In genomic region chr1:64701071-64701470, GRCh38 we compare ENCODE assay signal across 31 cellular contexts.
"Had no signal": no experiment of that assay in that cellular context is flagged by ENCODE, and none has a peak within 500 bp of the region (broad histone marks: within the 10 kb centered on the region; RNA-seq: fewer than 3 reads in every experiment).

No MANE protein-coding gene starts in this region.

- H3K36me3 Mint-ChIP-seq: activated CD4-positive, alpha-beta memory T cell treated with anti-CD3 and anti-CD28 coated beads for 36 hours; mesothelial cell of epicardium had no signal

- H3K27ac Mint-ChIP-seq: activated CD4-positive, alpha-beta memory T cell treated with anti-CD3 and anti-CD28 coated beads for 36 hours; activated CD4-positive, alpha-beta T cell treated with anti-CD3 and anti-CD28 coated beads, Interleukin-2, amount 10 ng/mL, durations not matched to agents 24 days and 14 days; dendritic cell treated with granulocyte-macrophage colony-stimulating factor and Interleukin-4, amounts not matched to agents 40 ng/mL and 50 ng/mL, for 4 days; endodermal cell; mesothelial cell of epicardium; naive B cell; stimulated activated naive CD8-positive, alpha-beta T cell treated with anti-CD3 and anti-CD28 coated beads, Interleukin-15, Interleukin-2, amounts not matched to agents 100 ng/mL and 50 ng/mL, for 24 hours; T-helper 17 cell had no signal

- DNase-seq: activated CD4-positive, alpha-beta memory T cell treated with anti-CD3 and anti-CD28 coated beads for 36 hours; activated CD4-positive, alpha-beta T cell treated with anti-CD3 and anti-CD28 coated beads, Interleukin-2, amount 10 ng/mL, durations not matched to agents 24 days and 14 days; activated CD4-positive, CD25-positive, alpha-beta regulatory T cell treated with anti-CD3 and anti-CD28 coated beads, Interleukin-2, amount 50 U/mL, for 72 hours; activated CD8-positive, alpha-beta memory T cell treated with anti-CD3 and anti-CD28 coated beads, Interleukin-2, amount 50 U/mL, for 4 hours; activated gamma-delta T cell; activated naive CD4-positive, alpha-beta T cell treated with anti-CD3 and anti-CD28 coated beads, Interleukin-2, amount 50 U/mL, for 16 hours; activated T-cell treated with anti-CD3 and anti-CD28 coated beads, Interleukin-2, amount 50 U/mL, for 1 hour; amniotic stem cell; brain microvascular endothelial cell; endodermal cell; esophagus squamous epithelium; islet precursor cell; left cardiac atrium; left ventricle myocardium superior; naive B cell; nephron progenitor cell; retina; stimulated activated CD4-positive, alpha-beta T cell treated with anti-CD3 and anti-CD28 coated beads, Interleukin-12 subunit alpha, Interleukin-12 subunit beta, amount 100 ng/mL, for 4 hours; stimulated activated CD4-positive, alpha-beta T cell treated with anti-CD3 and anti-CD28 coated beads, Interleukin-4, amount 100 ng/mL, for 1 hour; T-helper 17 cell; T1000; trophoblast cell; uterus; WERI-Rb-1 had no signal

- H3K4me1 ChIP-seq: esophagus squamous epithelium, uterus had no signal

- H3K27me3 Mint-ChIP-seq: dendritic cell treated with granulocyte-macrophage colony-stimulating factor and Interleukin-4, amounts not matched to agents 40 ng/mL and 50 ng/mL, for 4 days had no signal

- H3K9me3 Mint-ChIP-seq: activated CD4-positive, alpha-beta T cell treated with anti-CD3 and anti-CD28 coated beads, Interleukin-2, amount 10 ng/mL, durations not matched to agents 24 days and 14 days; central memory CD8-positive, alpha-beta T cell; dendritic cell treated with granulocyte-macrophage colony-stimulating factor and Interleukin-4, amounts not matched to agents 40 ng/mL and 50 ng/mL, for 4 days; endodermal cell; stimulated activated naive CD8-positive, alpha-beta T cell treated with anti-CD3 and anti-CD28 coated beads, Interleukin-15, Interleukin-2, amounts not matched to agents 100 ng/mL and 50 ng/mL, for 24 hours had no signal

- H3K36me3 ChIP-seq: brain microvascular endothelial cell, esophagus squamous epithelium, neutrophil, thoracic aorta, uterus, WERI-Rb-1 had no signal

- H3K9me3 ChIP-seq: esophagus squamous epithelium, neutrophil, thoracic aorta, uterus had no signal

- H3K4me1 Mint-ChIP-seq: activated CD4-positive, alpha-beta T cell treated with anti-CD3 and anti-CD28 coated beads, Interleukin-2, amount 10 ng/mL, durations not matched to agents 24 days and 14 days; central memory CD8-positive, alpha-beta T cell; endodermal cell; mesothelial cell of epicardium; naive B cell had no signal

- H3K27ac ChIP-seq: brain microvascular endothelial cell, esophagus squamous epithelium, neutrophil, skin epidermis, thoracic aorta, uterus, WERI-Rb-1 had no signal

- H3K4me3 Mint-ChIP-seq: activated CD4-positive, alpha-beta memory T cell treated with anti-CD3 and anti-CD28 coated beads for 36 hours; activated CD4-positive, alpha-beta T cell treated with anti-CD3 and anti-CD28 coated beads, Interleukin-2, amount 10 ng/mL, durations not matched to agents 24 days and 14 days; central memory CD8-positive, alpha-beta T cell; dendritic cell treated with granulocyte-macrophage colony-stimulating factor and Interleukin-4, amounts not matched to agents 40 ng/mL and 50 ng/mL, for 4 days; endodermal cell; mesothelial cell of epicardium; naive B cell; nephron progenitor cell; stimulated activated naive CD8-positive, alpha-beta T cell treated with anti-CD3 and anti-CD28 coated beads, Interleukin-15, Interleukin-2, amounts not matched to agents 100 ng/mL and 50 ng/mL, for 24 hours; T-helper 17 cell had no signal

- ATAC-seq: T-helper 17 cell had no signal

- H3K27me3 ChIP-seq: brain microvascular endothelial cell, esophagus squamous epithelium, neutrophil, uterus had no signal

- H3K4me3 ChIP-seq: esophagus squamous epithelium, skin epidermis, thoracic aorta, uterus had no signal
